Comparison of ENCODE assay signal across 23 cellular contexts in the genomic region with DNA sequence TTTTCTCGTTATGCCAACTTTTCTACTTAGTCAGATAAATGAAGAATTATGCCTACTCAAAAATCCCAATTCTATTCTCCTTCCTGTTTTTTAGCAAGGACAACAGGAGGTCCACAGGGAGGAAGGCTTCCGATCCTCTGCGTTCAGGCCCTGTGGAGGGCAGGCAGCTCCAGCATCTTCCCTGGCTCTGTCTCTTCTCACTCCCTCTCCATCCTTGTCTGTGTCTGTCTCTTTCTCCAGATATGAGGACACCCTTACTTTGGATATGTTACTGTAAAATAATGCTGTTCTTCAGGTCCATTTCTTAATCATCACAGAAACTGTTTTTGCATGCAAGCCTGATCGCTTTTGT.
DNase-seq lines count a peak whose midpoint lies in the region; ATAC-seq and TF ChIP-seq lines count a peak whose summit lies in the region.
"Had no signal": no experiment of that assay in that cellular context is flagged by ENCODE, and none has a peak within 500 bp of the region (broad histone marks: within the 10 kb centered on the region; RNA-seq: fewer than 3 reads in every experiment).

No MANE protein-coding gene starts in this region.

- H3K27ac Mint-ChIP-seq in activated naive CD4-positive, alpha-beta T cell treated with anti-CD3 and anti-CD28 coated beads, Interleukin-2, amount 50 U/mL, for 24 hours, result peak overlapping the region; percentile 55
- H3K27ac Mint-ChIP-seq in activated naive CD4-positive, alpha-beta T cell treated with anti-CD3 and anti-CD28 coated beads, Interleukin-2, amount 50 U/mL, for 72 hours, result no peak overlapping the region
- H3K27ac Mint-ChIP-seq: CD8-positive, alpha-beta T cell had no signal

- no peak for ATAC-seq in activated naive CD4-positive, alpha-beta T cell treated with anti-CD3 and anti-CD28 coated beads, Interleukin-2, amount 50 U/mL, for 72 hours
- ATAC-seq in GM21786 (IDR thresholded peaks at IDR 0.05; ENCODE audit: unreplicated experiment), result no peak
- ATAC-seq: CD8-positive, alpha-beta T cell; GM12878; GM23338; Panc1 had no signal

- H3K4me1 Mint-ChIP-seq in activated naive CD4-positive, alpha-beta T cell treated with anti-CD3 and anti-CD28 coated beads, Interleukin-2, amount 50 U/mL, for 24 hours, result peaks cover 68% of the 10 kb centered on the region

- H3K36me3 Mint-ChIP-seq in activated naive CD4-positive, alpha-beta T cell treated with anti-CD3 and anti-CD28 coated beads, Interleukin-2, amount 50 U/mL, for 24 hours, result peaks cover 16% of the 10 kb centered on the region
- H3K36me3 Mint-ChIP-seq in activated naive CD4-positive, alpha-beta T cell treated with anti-CD3 and anti-CD28 coated beads, Interleukin-2, amount 50 U/mL, for 72 hours, result peaks cover 0 to 20% of the 10 kb centered on the region in 2 donors

- H3K27me3 ChIP-seq in neutrophil (no peaks in the 10 kb centered on the region), tibial nerve (no peaks in the 10 kb centered on the region), MG63 (no peaks in the 10 kb centered on the region)
- H3K27me3 ChIP-seq: SJCRH30 had no signal

- H3K36me3 ChIP-seq in neutrophil, result no peaks in the 10 kb centered on the region
- H3K36me3 ChIP-seq in tibial nerve, result no peaks in the 10 kb centered on the region
- no peaks in the 10 kb centered on the region for H3K36me3 ChIP-seq in MG63
- H3K36me3 ChIP-seq: HAP-1 had no signal

- H3K4me3 ChIP-seq in neutrophil (ENCODE audit: low read depth in 1 of 2, low read length in 1 of 2) (no peak overlapping the region), tibial nerve (no peak overlapping the region), MG63 (no peak overlapping the region)
- H3K4me3 ChIP-seq: GM12878, GM23338, HAP-1, SJCRH30 had no signal

- no peaks in the 10 kb centered on the region for H3K27me3 Mint-ChIP-seq in activated naive CD4-positive, alpha-beta T cell treated with anti-CD3 and anti-CD28 coated beads, Interleukin-2, amount 50 U/mL, for 24 hours

- 57 to 66% methylated on average over 4 of the region's 4 CpGs for WGBS in tibial nerve, 2 donors

- DNase-seq in activated naive CD4-positive, alpha-beta T cell treated with anti-CD3 and anti-CD28 coated beads, Interleukin-2, amount 50 U/mL, for 72 hours (ENCODE audit: low spot score in 2 of 2), result no peak
- DNase-seq in tibial nerve (ENCODE audit: low spot score in 2 of 2) (no peak), LoVo (ENCODE audit: low spot score) (no peak), MG63 (no peak)
- DNase-seq: 8988T; CD8-positive, alpha-beta T cell; DND-41; KG1; MV-4-11; NCI-H1105 treated with DMSO at 0.1 percent for 48 hours; NCI-H2029 treated with DMSO at 0.1 percent for 48 hours; NCI-H2171; NCI-H774; NK-92 treated with Interleukin-12 subunit alpha and Interleukin-12 subunit beta, amount 100 ng/mL, for 24 hours; SJCRH30 had no signal

- H3K4me1 ChIP-seq in neutrophil (ENCODE audit: control insufficient read depth in 1 of 2, insufficient read depth in 1 of 2, low read depth in 1 of 2, low read length in 1 of 2) (peaks cover 34 to 37% of the 10 kb centered on the region in 2 experiments), tibial nerve (peaks cover 5 to 73% (median 39%) of the 10 kb centered on the region in 4 donors)
- H3K4me1 ChIP-seq: HAP-1 had no signal

- no peak for TF ChIP-seq EP300 in tibial nerve (IDR thresholded peaks at IDR 0.05)

- no peak overlapping the region for H3K4me3 Mint-ChIP-seq in activated naive CD4-positive, alpha-beta T cell treated with anti-CD3 and anti-CD28 coated beads, Interleukin-2, amount 50 U/mL, for 24 hours
- H3K4me3 Mint-ChIP-seq: CD8-positive, alpha-beta T cell; GM23338 had no signal

- no peaks in the 10 kb centered on the region for H3K9me3 Mint-ChIP-seq in activated naive CD4-positive, alpha-beta T cell treated with anti-CD3 and anti-CD28 coated beads, Interleukin-2, amount 50 U/mL, for 24 hours
- no peaks in the 10 kb centered on the region for H3K9me3 Mint-ChIP-seq in activated naive CD4-positive, alpha-beta T cell treated with anti-CD3 and anti-CD28 coated beads, Interleukin-2, amount 50 U/mL, for 72 hours
- H3K9me3 Mint-ChIP-seq: CD8-positive, alpha-beta T cell had no signal

- TF ChIP-seq CTCF in neutrophil (IDR thresholded peaks at IDR 0.05), result no peak
- no peak for TF ChIP-seq CTCF in tibial nerve (IDR thresholded peaks at IDR 0.05)

- H3K9me3 ChIP-seq in neutrophil, result no peaks in the 10 kb centered on the region
- no peaks in the 10 kb centered on the region for H3K9me3 ChIP-seq in tibial nerve
- H3K9me3 ChIP-seq in MG63, result no peaks in the 10 kb centered on the region
- H3K9me3 ChIP-seq: HAP-1, SJCRH30 had no signal

- no peak for TF ChIP-seq POLR2A in tibial nerve (IDR thresholded peaks at IDR 0.05)

- H3K27ac ChIP-seq in cingulate gyrus (ENCODE audit: low read depth, low read length), result peak overlapping the region; percentile 98
- peak overlapping the region; percentile 5 for H3K27ac ChIP-seq in neutrophil
- H3K27ac ChIP-seq in tibial nerve, result peak overlapping the region; percentile 40 to 86 (median 64)

Comparison
In these comparisons a context has a peak if more than half of its experiments do, and no peak if none do; other contexts are left out.
1. H3K27ac ChIP-seq: peak in every context shown above with its lines; median percentile 98 in cingulate gyrus; 64 in tibial nerve; 5 in neutrophil.